Comparison of ENCODE assay signal across 21 cellular contexts in the genomic region with DNA sequence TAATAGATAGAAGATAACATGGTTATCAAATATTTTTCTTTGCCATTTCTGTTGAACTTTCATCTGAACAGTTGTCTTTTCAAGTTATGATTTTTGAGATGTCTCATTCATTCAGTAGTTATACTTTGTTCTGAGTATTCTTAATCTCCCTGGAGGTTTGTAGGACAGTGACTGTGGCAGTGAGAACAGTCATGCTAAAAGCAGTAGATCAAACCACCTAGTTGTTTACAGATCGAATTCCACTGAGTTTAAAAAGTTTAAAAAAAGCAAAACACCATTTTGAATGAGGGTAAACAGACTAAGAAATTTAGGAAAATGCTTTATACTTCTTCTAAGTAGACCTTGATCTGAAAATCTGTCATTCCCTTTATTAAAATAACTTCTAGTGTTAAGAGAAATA.
"Had no signal": no experiment of that assay in that cellular context is flagged by ENCODE, and none has a peak within 500 bp of the region (broad histone marks: within the 10 kb centered on the region; RNA-seq: fewer than 3 reads in every experiment).

No MANE protein-coding gene starts in this region.

- DNase-seq: activated CD4-positive, alpha-beta memory T cell treated with anti-CD3 and anti-CD28 coated beads, Interleukin-2, amount 10 ng/mL, durations not matched to agents 7 days and 5 days; activated CD4-positive, alpha-beta T cell treated with anti-CD3 and anti-CD28 coated beads for 36 hours; activated CD8-positive, alpha-beta memory T cell treated with anti-CD3 and anti-CD28 coated beads, Interleukin-2, amount 10 ng/mL, durations not matched to agents 7 days and 5 days; activated naive CD8-positive, alpha-beta T cell treated with anti-CD3 and anti-CD28 coated beads, Interleukin-2, amount 10 ng/mL, durations not matched to agents 7 days and 5 days; brain microvascular endothelial cell; central memory CD4-positive, alpha-beta T cell; dorsolateral prefrontal cortex; gastrocnemius medialis; heart left ventricle; immature natural killer cell; left cardiac atrium; lower lobe of right lung; midbrain; stimulated activated naive CD8-positive, alpha-beta T cell treated with anti-CD3 and anti-CD28 coated beads, Interleukin-15, Interleukin-2, amounts not matched to agents 100 U/mL and 50 U/mL, for 24 hours; substantia nigra; SW 1271; T-helper 2 cell had no signal

- H3K27me3 ChIP-seq: brain microvascular endothelial cell, vagina had no signal

- ATAC-seq: activated CD4-positive, alpha-beta T cell treated with anti-CD3 and anti-CD28 coated beads for 36 hours; activated CD8-positive, alpha-beta memory T cell treated with anti-CD3 and anti-CD28 coated beads, Interleukin-2, amount 10 ng/mL, durations not matched to agents 7 days and 5 days; gastrocnemius medialis; heart left ventricle; left cardiac atrium; lower lobe of right lung; stimulated activated naive CD8-positive, alpha-beta T cell treated with anti-CD3 and anti-CD28 coated beads, Interleukin-15, Interleukin-2, amounts not matched to agents 100 U/mL and 50 U/mL, for 24 hours had no signal

- H3K4me3 Mint-ChIP-seq: activated CD4-positive, alpha-beta memory T cell treated with anti-CD3 and anti-CD28 coated beads, Interleukin-2, amount 10 ng/mL, durations not matched to agents 7 days and 5 days; activated CD4-positive, alpha-beta T cell treated with anti-CD3 and anti-CD28 coated beads for 36 hours; activated CD8-positive, alpha-beta memory T cell treated with anti-CD3 and anti-CD28 coated beads, Interleukin-2, amount 10 ng/mL, durations not matched to agents 7 days and 5 days; activated naive CD8-positive, alpha-beta T cell treated with anti-CD3 and anti-CD28 coated beads, Interleukin-2, amount 10 ng/mL, durations not matched to agents 7 days and 5 days; immature natural killer cell had no signal

- H3K36me3 Mint-ChIP-seq: activated CD8-positive, alpha-beta memory T cell treated with anti-CD3 and anti-CD28 coated beads, Interleukin-2, amount 10 ng/mL, durations not matched to agents 7 days and 5 days; activated naive CD8-positive, alpha-beta T cell treated with anti-CD3 and anti-CD28 coated beads, Interleukin-2, amount 10 ng/mL, durations not matched to agents 7 days and 5 days had no signal

- H3K4me3 ChIP-seq: dorsolateral prefrontal cortex, gastrocnemius medialis, heart left ventricle, lower lobe of right lung, prostate gland, right atrium auricular region, tibial nerve, vagina had no signal

- H3K9me3 Mint-ChIP-seq: activated CD4-positive, alpha-beta memory T cell treated with anti-CD3 and anti-CD28 coated beads, Interleukin-2, amount 10 ng/mL, durations not matched to agents 7 days and 5 days; activated naive CD8-positive, alpha-beta T cell treated with anti-CD3 and anti-CD28 coated beads, Interleukin-2, amount 10 ng/mL, durations not matched to agents 7 days and 5 days; immature natural killer cell had no signal

- H3K4me1 Mint-ChIP-seq: activated CD4-positive, alpha-beta memory T cell treated with anti-CD3 and anti-CD28 coated beads, Interleukin-2, amount 10 ng/mL, durations not matched to agents 7 days and 5 days; activated CD8-positive, alpha-beta memory T cell treated with anti-CD3 and anti-CD28 coated beads, Interleukin-2, amount 10 ng/mL, durations not matched to agents 7 days and 5 days; activated naive CD8-positive, alpha-beta T cell treated with anti-CD3 and anti-CD28 coated beads, Interleukin-2, amount 10 ng/mL, durations not matched to agents 7 days and 5 days; immature natural killer cell had no signal

- H3K4me1 ChIP-seq: gastrocnemius medialis, heart left ventricle, lower lobe of right lung, prostate gland, right atrium auricular region, tibial nerve, vagina had no signal

- H3K9me3 ChIP-seq: gastrocnemius medialis, heart left ventricle, lower lobe of right lung, prostate gland, right atrium auricular region, tibial nerve, vagina had no signal

- H3K27ac ChIP-seq: brain microvascular endothelial cell, dorsolateral prefrontal cortex, gastrocnemius medialis, heart left ventricle, lower lobe of right lung, prostate gland, right atrium auricular region, tibial nerve, vagina had no signal

- H3K27ac Mint-ChIP-seq: activated CD4-positive, alpha-beta memory T cell treated with anti-CD3 and anti-CD28 coated beads, Interleukin-2, amount 10 ng/mL, durations not matched to agents 7 days and 5 days; activated CD4-positive, alpha-beta T cell treated with anti-CD3 and anti-CD28 coated beads for 36 hours; activated CD8-positive, alpha-beta memory T cell treated with anti-CD3 and anti-CD28 coated beads, Interleukin-2, amount 10 ng/mL, durations not matched to agents 7 days and 5 days; activated naive CD8-positive, alpha-beta T cell treated with anti-CD3 and anti-CD28 coated beads, Interleukin-2, amount 10 ng/mL, durations not matched to agents 7 days and 5 days; immature natural killer cell had no signal

- H3K36me3 ChIP-seq: brain microvascular endothelial cell, gastrocnemius medialis, heart left ventricle, lower lobe of right lung, prostate gland, right atrium auricular region, tibial nerve, vagina had no signal
